ENCODE assay signal across 8 cellular contexts in genomic region chr19:34712606-34713261, GRCh38.
DNase-seq lines count a peak whose midpoint lies in the region; ATAC-seq and TF ChIP-seq lines count a peak whose summit lies in the region.

No MANE protein-coding gene starts in this region.

- TF ChIP-seq CTCF in GM12864 (IDR thresholded peaks at IDR 0.05; ENCODE audit: low read depth, low read length, missing control alignments) = peak; percentile 54

- no peak overlapping the region for H3K27ac ChIP-seq in SK-N-MC

- H3K4me3 ChIP-seq in GM12864 (ENCODE audit: low read depth, low read length) (no peak overlapping the region), SK-N-MC (no peak overlapping the region)

- no peaks in the 10 kb centered on the region for H3K36me3 ChIP-seq in SK-N-MC (ENCODE audit: insufficient read depth, low read length)

- DNase-seq in GM12864 (ENCODE audit: low read depth) (peak; percentile 29), NCI-H128 (lab: John Stamatoyannopoulos, UW; ENCODE audit: unreplicated experiment) (peak; percentile 55), SK-N-MC (ENCODE audit: low read depth, low spot score) (peak; percentile 53), astrocyte of the hippocampus (ENCODE audit: low read depth, low spot score) (peak; percentile 82), hippocampal formation (lab: John Stamatoyannopoulos, UW) (peak; percentile 25 to 60), smooth muscle cell of the brain vasculature (ENCODE audit: low read depth, low spot score) (peak; percentile 35)

- ATAC-seq in HG02938 (IDR thresholded peaks at IDR 0.05; ENCODE audit: unreplicated experiment) (no peak), GM18858 (IDR thresholded peaks at IDR 0.05; ENCODE audit: unreplicated experiment) (no peak)

- H3K9me3 ChIP-seq in SK-N-MC (ENCODE audit: low read depth, low read length) = peaks cover 3% of the 10 kb centered on the region; the same call in 1 of the 2 replicates

- H3K9ac ChIP-seq in SK-N-MC (ENCODE audit: insufficient read length) = no peak overlapping the region

Comparison
In these comparisons a context has a peak if more than half of its experiments do, and no peak if none do; other contexts are left out.
1. DNase-seq: peak in every context shown above with its lines; median percentile 82 in astrocyte of the hippocampus; 55 in NCI-H128; 53 in SK-N-MC; 42 in hippocampal formation; 35 in smooth muscle cell of the brain vasculature; 29 in GM12864.